19 cellular contexts compared by ENCODE assay signal in the genomic region with DNA sequence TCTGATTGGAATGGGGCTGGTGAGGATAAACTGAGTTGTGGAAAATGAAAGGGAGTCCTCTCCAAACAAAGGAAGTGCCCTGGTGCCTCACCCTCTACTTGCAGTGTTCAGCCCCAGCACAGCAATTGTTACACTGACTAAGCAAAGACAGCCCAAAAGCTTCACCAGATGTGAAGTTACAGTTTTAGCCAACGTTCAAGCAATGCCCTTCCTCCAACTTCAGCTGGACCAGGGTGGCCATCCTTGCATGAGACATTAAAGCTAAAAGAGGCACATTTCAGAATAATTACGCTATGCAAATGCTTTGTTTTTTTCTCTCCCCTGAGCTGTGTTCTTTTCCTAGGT.
"Had no signal": no experiment of that assay in that cellular context is flagged by ENCODE, and none has a peak within 500 bp of the region (broad histone marks: within the 10 kb centered on the region; RNA-seq: fewer than 3 reads in every experiment).

No MANE protein-coding gene starts in this region.

- H3K36me3 ChIP-seq: breast epithelium, esophagus squamous epithelium, gastroesophageal sphincter, prostate gland, transverse colon had no signal

- H3K4me1 ChIP-seq: breast epithelium, esophagus squamous epithelium, gastroesophageal sphincter, prostate gland, transverse colon had no signal

- H3K27me3 ChIP-seq: breast epithelium, esophagus squamous epithelium, gastroesophageal sphincter, hepatocyte, transverse colon had no signal

- H3K4me2 ChIP-seq: hepatocyte, smooth muscle cell had no signal

- H3K27ac ChIP-seq: breast epithelium, esophagus squamous epithelium, gastroesophageal sphincter, hepatocyte, prostate gland, transverse colon had no signal

- H2AFZ ChIP-seq: hepatocyte had no signal

- DNase-seq: activated CD4-positive, alpha-beta T cell treated with anti-CD3 and anti-CD28 coated beads, Interleukin-2, amount 50 U/mL, for 48 hours; activated CD4-positive, CD25-positive, alpha-beta regulatory T cell treated with anti-CD3 and anti-CD28 coated beads, Interleukin-2, amount 50 U/mL, for 72 hours; activated CD8-positive, alpha-beta memory T cell treated with anti-CD3 and anti-CD28 coated beads, Interleukin-2, amount 10 ng/mL, durations not matched to agents 7 days and 5 days; activated effector memory CD4-positive, alpha-beta T cell treated with Interleukin-2 at 50 U/mL for 16 hours; activated naive CD8-positive, alpha-beta T cell treated with anti-CD3 and anti-CD28 coated beads for 36 hours; activated T-cell treated with anti-CD3 and anti-CD28 coated beads, Interleukin-2, amount 50 U/mL, for 24 hours; aorta; esophagus squamous epithelium; kidney glomerular epithelial cell; naive thymus-derived CD4-positive, alpha-beta T cell; substantia nigra; transverse colon had no signal

- H3K4me3 ChIP-seq: breast epithelium, esophagus squamous epithelium, gastroesophageal sphincter, hepatocyte, lung, prostate gland, smooth muscle cell, transverse colon had no signal

- ATAC-seq: activated CD8-positive, alpha-beta memory T cell treated with anti-CD3 and anti-CD28 coated beads, Interleukin-2, amount 10 ng/mL, durations not matched to agents 7 days and 5 days; gastroesophageal sphincter; naive thymus-derived CD4-positive, alpha-beta T cell; stimulated activated effector memory CD8-positive, alpha-beta T cell treated with anti-CD3 and anti-CD28 coated beads, Interleukin-12 subunit alpha, Interleukin-12 subunit beta, amount 100 ng/mL, for 72 hours had no signal

- H3K79me2 ChIP-seq: hepatocyte had no signal

- H3K9me3 ChIP-seq: breast epithelium, esophagus squamous epithelium, gastroesophageal sphincter, prostate gland, transverse colon had no signal
